In genomic region chr9:129567842-129568559, GRCh38 we compare ENCODE assay signal across 8 cellular contexts. TPM values are rescaled to one million over a fixed set of nuclear protein-coding genes. Genes with fewer than 3 reads are reported as not detected.
A peak's percentile ranks its signal among the peaks of the same experiment; 100 is the strongest.
DNase-seq lines count a peak whose midpoint lies in the region; ATAC-seq and TF ChIP-seq lines count a peak whose summit lies in the region.

No MANE protein-coding gene starts in this region.

- H3F3A ChIP-seq in MM.1S (ENCODE audit: insufficient read depth, low read length), result no peaks in the 10 kb centered on the region

- DNase-seq in BE2C, result no peak
- peak; percentile 65 for DNase-seq in astrocyte of the spinal cord (ENCODE audit: low read depth, low spot score)
- peak; percentile 41 for DNase-seq in iPS-NIHi7 (ENCODE audit: extremely low spot score)
- DNase-seq in HUDEP-2 (lab: John Stamatoyannopoulos, UW; ENCODE audit: unreplicated experiment in 76 of 76), result no peak
- DNase-seq in MM.1S, result no peak

- H3K27me3 ChIP-seq in BE2C, result no peaks in the 10 kb centered on the region
- no peaks in the 10 kb centered on the region; the same call in 1 of the 2 replicates for H3K27me3 ChIP-seq in HUES64 (ENCODE audit: insufficient read depth, low read length)
- peaks cover 15% of the 10 kb centered on the region for H3K27me3 ChIP-seq in MM.1S (replicated peaks; ENCODE audit: insufficient read depth, low read length)

- H3K4me3 ChIP-seq in BE2C (ENCODE audit: low read depth, low read length) (peak overlapping the region; percentile 53), HUES64 (ENCODE audit: low read length) (peak overlapping the region; percentile 62), astrocyte of the spinal cord (ENCODE audit: low read depth, low read length) (peak overlapping the region; percentile 42), skin epidermis (peak overlapping the region; percentile 18 to 50 (median 41)), MM.1S (ENCODE audit: low read length) (no peak overlapping the region)

- in situ Hi-C loops in astrocyte of the spinal cord (cut with HindIII; ENCODE audit: low sequenced_read_pairs), result no loop called here

- WGBS in HUES64, result 4% methylated on average over 27 of the region's 27 CpGs

- ATAC-seq in GM18517 (IDR thresholded peaks at IDR 0.05; ENCODE audit: unreplicated experiment), result no peak

- H3K36me3 ChIP-seq in BE2C (no peaks in the 10 kb centered on the region), HUES64 (ENCODE audit: insufficient read depth, low read length) (no peaks in the 10 kb centered on the region), MM.1S (replicated peaks; ENCODE audit: insufficient read depth, low read length) (no peaks in the 10 kb centered on the region)

- H4K20me1 ChIP-seq in MM.1S (ENCODE audit: insufficient read depth, low read length), result no peaks in the 10 kb centered on the region

- peaks cover 16% of the 10 kb centered on the region; the same call in 1 of the 2 replicates for H3K4me1 ChIP-seq in BE2C
- peaks cover 5% of the 10 kb centered on the region; the same call in 1 of the 2 replicates for H3K4me1 ChIP-seq in HUES64 (ENCODE audit: insufficient read depth, low read length)
- H3K4me1 ChIP-seq in MM.1S (ENCODE audit: low read length), result peaks cover 5% of the 10 kb centered on the region; the same call in 1 of the 2 replicates

- H3K9ac ChIP-seq in HUES64 (ENCODE audit: low read depth, low read length) (no peak overlapping the region; the same call in 1 of the 2 replicates), MM.1S (ENCODE audit: low read length) (no peak overlapping the region)

- TF ChIP-seq CTCF in BE2C (IDR thresholded peaks at IDR 0.05; ENCODE audit: low read depth, low read length), result no peak
- no peak for TF ChIP-seq CTCF in astrocyte of the spinal cord (IDR thresholded peaks at IDR 0.05; ENCODE audit: low read depth, low read length)
- no peak for TF ChIP-seq CTCF in MM.1S (IDR thresholded peaks at IDR 0.05; ENCODE audit: low read length)

- no peak overlapping the region for H3K4me2 ChIP-seq in MM.1S (ENCODE audit: low read depth, low read length)

- H3K9me3 ChIP-seq in BE2C, result no peaks in the 10 kb centered on the region
- no peaks in the 10 kb centered on the region for H3K9me3 ChIP-seq in HUES64 (ENCODE audit: insufficient read depth, low read depth, low read length)
- no peaks in the 10 kb centered on the region for H3K9me3 ChIP-seq in MM.1S (replicated peaks; ENCODE audit: insufficient read depth, low read length)

- H3K79me2 ChIP-seq in MM.1S (ENCODE audit: low read length), result no peaks in the 10 kb centered on the region

- peak overlapping the region; percentile 52; the same call in 1 of the 2 replicates for H3K27ac ChIP-seq in HUES64 (ENCODE audit: low read depth, low read length)
- H3K27ac ChIP-seq in skin epidermis, result peak overlapping the region in 19 of 21 experiments; percentile 48 to 88 (median 72)
- H3K27ac ChIP-seq in MM.1S (ENCODE audit: low read length), result no peak overlapping the region

- H3K9me2 ChIP-seq in MM.1S (replicated peaks; ENCODE audit: insufficient read depth, low read length), result no peaks in the 10 kb centered on the region

- no peak overlapping the region for H2AFZ ChIP-seq in MM.1S (ENCODE audit: low read length)

RNA-seq across cellular contexts. Expression of gene C9orf50, which starts 52.9 kb away (rescaled TPM):
- polyA plus RNA-seq in BE2C (2012; ENCODE audit: insufficient read depth, insufficient read length, low read depth), result not detected
- not detected for polyA plus RNA-seq in HUES64 (2013, experiment 1 of 2)
- not detected for polyA plus RNA-seq in HUES64 (2013, experiment 2 of 2)

RNA-seq across cellular contexts. Expression of gene NTMT1, which starts 58.0 kb away (rescaled TPM):
- 227 TPM for polyA plus RNA-seq in BE2C (2012; ENCODE audit: insufficient read depth, insufficient read length, low read depth)
- 45.2 TPM for polyA plus RNA-seq in HUES64 (2013, experiment 1 of 2)
- polyA plus RNA-seq in HUES64 (2013, experiment 2 of 2), result 33.6 TPM

Comparison
In these comparisons a context has a peak if more than half of its experiments do, and no peak if none do; other contexts are left out.
1. DNase-seq: peak in astrocyte of the spinal cord (single experiment) and iPS-NIHi7 (single experiment); none in BE2C (single experiment), HUDEP-2 (0 of 76) and MM.1S (single experiment).